Comparison of ENCODE assay signal across 27 cellular contexts in the genomic region with DNA sequence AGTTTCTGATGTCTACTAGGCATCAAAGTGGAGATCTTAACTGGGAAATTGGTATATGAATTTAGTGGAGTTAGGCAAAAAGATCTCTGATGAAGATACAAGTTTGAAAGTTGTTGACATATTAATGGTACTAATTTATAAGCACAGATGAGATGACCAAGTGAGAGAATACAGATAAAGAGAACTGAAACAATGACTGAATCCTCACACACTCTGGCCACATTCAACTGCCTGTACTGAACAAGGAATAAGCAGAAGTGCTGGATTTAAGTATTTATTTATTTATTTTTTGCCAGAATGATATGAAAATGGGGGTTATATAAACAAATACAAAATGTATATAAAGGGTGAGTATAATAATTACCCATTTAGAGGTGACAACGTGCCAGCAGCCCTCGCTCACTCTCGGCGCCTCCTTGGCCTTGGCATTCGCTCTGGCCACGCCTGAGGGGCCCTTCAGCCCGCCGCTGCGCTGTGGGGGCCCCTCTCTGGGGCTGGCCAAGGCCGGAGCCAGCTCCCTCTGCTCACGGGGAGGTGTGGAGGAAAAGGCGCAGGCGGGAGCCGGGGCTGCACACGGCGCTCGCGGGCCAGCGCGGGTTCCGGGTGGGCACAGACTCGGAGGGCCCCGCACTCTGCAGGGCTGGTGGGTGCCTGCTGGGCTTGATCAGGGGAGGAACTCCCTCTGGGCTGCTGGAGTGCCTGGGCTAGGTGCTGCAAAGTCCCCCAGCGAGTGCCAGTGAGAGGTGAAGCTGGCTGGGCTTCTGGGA.
"Had no signal": no experiment of that assay in that cellular context is flagged by ENCODE, and none has a peak within 500 bp of the region (broad histone marks: within the 10 kb centered on the region; RNA-seq: fewer than 3 reads in every experiment).

No MANE protein-coding gene starts in this region.

- H3K27ac Mint-ChIP-seq: naive thymus-derived CD4-positive, alpha-beta T cell; nephron progenitor cell; stimulated activated effector memory CD8-positive, alpha-beta T cell treated with anti-CD3 and anti-CD28 coated beads, Interleukin-12 subunit alpha, Interleukin-12 subunit beta, amount 100 ng/mL, for 72 hours; type B pancreatic cell had no signal

- H3K4me1 Mint-ChIP-seq: naive thymus-derived CD4-positive, alpha-beta T cell; nephron progenitor cell; stimulated activated effector memory CD8-positive, alpha-beta T cell treated with anti-CD3 and anti-CD28 coated beads, Interleukin-12 subunit alpha, Interleukin-12 subunit beta, amount 100 ng/mL, for 72 hours had no signal

- H3K27ac ChIP-seq: coronary artery, esophagus muscularis mucosa, foreskin keratinocyte, gastroesophageal sphincter, heart left ventricle, hepatocyte, left lung, prostate gland, right atrium auricular region, stomach, tibial artery had no signal

- DNase-seq: dermis blood vessel endothelial cell; effector memory CD4-positive, alpha-beta T cell; foreskin keratinocyte; left cardiac atrium; mammary epithelial cell; mesendoderm; midbrain; naive thymus-derived CD4-positive, alpha-beta T cell; nephron progenitor cell; nucleus accumbens; stimulated activated CD4-positive, alpha-beta T cell treated with anti-CD3 and anti-CD28 coated beads, Interleukin-2, amount 100 ng/mL, for 24 hours; stimulated activated CD4-positive, alpha-beta T cell treated with anti-CD3 and anti-CD28 coated beads, Interleukin-4, amount 100 ng/mL, for 24 hours; stimulated activated naive CD4-positive, alpha-beta T cell treated with Interleukin-2 at 50 U/mL for 16 hours; stomach; tibial artery had no signal

- H2AFZ ChIP-seq: hepatocyte had no signal

- H3K4me3 ChIP-seq: coronary artery, esophagus muscularis mucosa, gastroesophageal sphincter, heart left ventricle, hepatocyte, left lung, prostate gland, right atrium auricular region, smooth muscle cell, stomach, tibial artery had no signal

- H3K36me3 ChIP-seq: esophagus muscularis mucosa, gastroesophageal sphincter, heart left ventricle, left lung, prostate gland, right atrium auricular region, stomach, tibial artery had no signal

- ATAC-seq: foreskin keratinocyte; gastroesophageal sphincter; heart left ventricle; left cardiac atrium; left lung; naive thymus-derived CD4-positive, alpha-beta T cell; sciatic nerve; stimulated activated effector memory CD8-positive, alpha-beta T cell treated with anti-CD3 and anti-CD28 coated beads, Interleukin-12 subunit alpha, Interleukin-12 subunit beta, amount 100 ng/mL, for 72 hours had no signal

- H3K9me3 Mint-ChIP-seq: type B pancreatic cell had no signal

- H3K79me2 ChIP-seq: hepatocyte had no signal

- H3K4me1 ChIP-seq: esophagus muscularis mucosa, foreskin keratinocyte, gastroesophageal sphincter, heart left ventricle, left lung, prostate gland, right atrium auricular region, stomach, tibial artery had no signal

- H3K4me3 Mint-ChIP-seq: naive thymus-derived CD4-positive, alpha-beta T cell; nephron progenitor cell; stimulated activated effector memory CD8-positive, alpha-beta T cell treated with anti-CD3 and anti-CD28 coated beads, Interleukin-12 subunit alpha, Interleukin-12 subunit beta, amount 100 ng/mL, for 72 hours; type B pancreatic cell had no signal

- H3K9me3 ChIP-seq: esophagus muscularis mucosa, gastroesophageal sphincter, prostate gland, right atrium auricular region, tibial artery had no signal

- H3K27me3 ChIP-seq: esophagus muscularis mucosa, foreskin keratinocyte, gastroesophageal sphincter, heart left ventricle, hepatocyte, left lung, right atrium auricular region, stomach, tibial artery had no signal

- H3K36me3 Mint-ChIP-seq: stimulated activated effector memory CD8-positive, alpha-beta T cell treated with anti-CD3 and anti-CD28 coated beads, Interleukin-12 subunit alpha, Interleukin-12 subunit beta, amount 100 ng/mL, for 72 hours; type B pancreatic cell had no signal

- H3K4me2 ChIP-seq: hepatocyte, smooth muscle cell had no signal

- H3K27me3 Mint-ChIP-seq: naive thymus-derived CD4-positive, alpha-beta T cell; type B pancreatic cell had no signal
